Comparison of ENCODE assay signal across 1 cellular context in genomic region chr3:65351753-65352152, GRCh38.
TF ChIP-seq lines count a peak whose summit lies in the region.

No MANE protein-coding gene starts in this region.

TF ChIP-seq in WTC11, 78 proteins besides CTCF, POLR2A, EP300 and RAD21 (continued from another document):
- TF ChIP-seq AFF4 (CRISPR knock-in tag; IDR thresholded peaks at IDR 0.05; ENCODE audit: borderline replicate concordance) (no peak), AR (CRISPR knock-in tag; IDR thresholded peaks at IDR 0.05) (no peak), ZNF512 (CRISPR knock-in tag; IDR thresholded peaks at IDR 0.05; ENCODE audit: borderline replicate concordance) (no peak), MYBL2 (CRISPR knock-in tag; IDR thresholded peaks at IDR 0.05) (no peak), ZNF423 (CRISPR knock-in tag; IDR thresholded peaks at IDR 0.05) (no peak)
